ENCODE assay signal across 20 cellular contexts in the genomic region with DNA sequence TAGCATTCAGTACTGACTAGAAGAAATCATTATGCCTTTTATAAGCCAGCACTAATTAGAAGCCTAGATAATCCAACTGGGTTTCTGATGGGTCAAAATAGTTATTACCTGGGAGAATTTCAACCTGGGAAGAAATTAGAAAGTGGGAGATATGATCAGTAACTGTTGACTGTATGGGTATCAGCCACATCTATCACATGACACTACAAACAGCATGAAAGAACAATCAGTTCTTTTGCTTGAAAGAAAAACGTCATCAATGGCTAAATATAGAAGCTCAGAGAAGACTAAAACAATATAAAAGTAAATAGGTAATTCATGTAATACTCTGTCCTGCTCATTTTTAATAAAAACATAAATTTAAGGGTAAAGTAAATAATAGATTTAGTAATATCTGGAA.
DNase-seq lines count a peak whose midpoint lies in the region; FAIRE-seq lines count a peak whose summit lies in the region.
"Had no signal": no experiment of that assay in that cellular context is flagged by ENCODE, and none has a peak within 500 bp of the region (broad histone marks: within the 10 kb centered on the region; RNA-seq: fewer than 3 reads in every experiment).

No MANE protein-coding gene starts in this region.

- H3K27me3 ChIP-seq in CD4-positive, alpha-beta memory T cell (ENCODE audit: insufficient read depth, low read length) = no peaks in the 10 kb centered on the region
- H3K27me3 ChIP-seq: brain microvascular endothelial cell, esophagus squamous epithelium had no signal

- CTCF ChIA-PET in CD4-positive, alpha-beta memory T cell (lab: Charles Lee; ENCODE audit: partially characterized antibody) = no interaction called here

- H3K9me3 ChIP-seq in CD4-positive, alpha-beta memory T cell (ENCODE audit: control insufficient read depth in 1 of 2, low read length in 2 of 2) = no peaks in the 10 kb centered on the region
- H3K9me3 ChIP-seq: esophagus squamous epithelium had no signal

- POLR2A ChIA-PET in CD4-positive, alpha-beta memory T cell (lab: Charles Lee; ENCODE audit: partially characterized antibody) = no interaction called here

- H3K4me3 Mint-ChIP-seq in CD4-positive, alpha-beta memory T cell = no peak overlapping the region
- H3K4me3 Mint-ChIP-seq: activated CD4-positive, alpha-beta memory T cell treated with anti-CD3 and anti-CD28 coated beads, Interleukin-2, amount 10 ng/mL, durations not matched to agents 7 days and 5 days; activated naive CD8-positive, alpha-beta T cell treated with anti-CD3 and anti-CD28 coated beads, Interleukin-2, amount 10 ng/mL, durations not matched to agents 7 days and 5 days; activated T-cell treated with anti-CD3 and anti-CD28 coated beads, Interleukin-2, amount 50 U/mL, for 72 hours had no signal

- H3K27me3 Mint-ChIP-seq in CD4-positive, alpha-beta memory T cell = no peaks in the 10 kb centered on the region
- H3K27me3 Mint-ChIP-seq: activated CD4-positive, alpha-beta memory T cell treated with anti-CD3 and anti-CD28 coated beads, Interleukin-2, amount 10 ng/mL, durations not matched to agents 7 days and 5 days; activated naive CD8-positive, alpha-beta T cell treated with anti-CD3 and anti-CD28 coated beads, Interleukin-2, amount 10 ng/mL, durations not matched to agents 7 days and 5 days had no signal

- intact Hi-C loops in CD4-positive, alpha-beta memory T cell (cut with micrococcal nuclease) = no loop called here

- FAIRE-seq in colon (lab: Jason Lieb, UNC) = peak; percentile 36

- peak in 4 of 5 donors; percentile 9 to 22 (median 19) for DNase-seq in CD4-positive, alpha-beta memory T cell
- peak; percentile 55 for DNase-seq in LHCN-M2 (ENCODE audit: low read depth)
- peak; percentile 52 for DNase-seq in pons (ENCODE audit: low spot score)
- no peak for DNase-seq in KG1 (lab: John Stamatoyannopoulos, UW)
- DNase-seq in NOMO-1 treated with DMSO at 0.1 percent for 48 hours (lab: John Stamatoyannopoulos, UW; ENCODE audit: unreplicated experiment) = no peak
- DNase-seq in midbrain (lab: John Stamatoyannopoulos, UW) = no peak
- DNase-seq: activated CD4-positive, alpha-beta memory T cell treated with anti-CD3 and anti-CD28 coated beads, Interleukin-2, amount 10 ng/mL, durations not matched to agents 7 days and 5 days; activated naive CD8-positive, alpha-beta T cell treated with anti-CD3 and anti-CD28 coated beads, Interleukin-2, amount 10 ng/mL, durations not matched to agents 7 days and 5 days; activated T-cell treated with anti-CD3 and anti-CD28 coated beads, Interleukin-2, amount 50 U/mL, for 72 hours; brain microvascular endothelial cell; C1 segment of cervical spinal cord; DND-41; effector CD4-positive, alpha-beta T cell; esophagus squamous epithelium; HCEC 1CT; islet precursor cell; NCI-H1436 treated with DMSO at 0.1 percent for 48 hours; occipital lobe had no signal

- H3K27ac Mint-ChIP-seq in CD4-positive, alpha-beta memory T cell = peak overlapping the region in 1 of 7 donors; percentile 23
- H3K27ac Mint-ChIP-seq: activated CD4-positive, alpha-beta memory T cell treated with anti-CD3 and anti-CD28 coated beads, Interleukin-2, amount 10 ng/mL, durations not matched to agents 7 days and 5 days; activated naive CD8-positive, alpha-beta T cell treated with anti-CD3 and anti-CD28 coated beads, Interleukin-2, amount 10 ng/mL, durations not matched to agents 7 days and 5 days; activated T-cell treated with anti-CD3 and anti-CD28 coated beads, Interleukin-2, amount 50 U/mL, for 72 hours had no signal

- H3K9me3 Mint-ChIP-seq in CD4-positive, alpha-beta memory T cell = no peaks in the 10 kb centered on the region
- H3K9me3 Mint-ChIP-seq: activated CD4-positive, alpha-beta memory T cell treated with anti-CD3 and anti-CD28 coated beads, Interleukin-2, amount 10 ng/mL, durations not matched to agents 7 days and 5 days; activated T-cell treated with anti-CD3 and anti-CD28 coated beads, Interleukin-2, amount 50 U/mL, for 72 hours had no signal

- H3K4me1 ChIP-seq in CD4-positive, alpha-beta memory T cell (ENCODE audit: insufficient read depth, low read length) = peaks cover 9% of the 10 kb centered on the region

- H3K36me3 Mint-ChIP-seq in CD4-positive, alpha-beta memory T cell = peaks cover 2 to 3% of the 10 kb centered on the region in 2 donors

- no peak overlapping the region for H3K27ac ChIP-seq in CD4-positive, alpha-beta memory T cell (ENCODE audit: low read depth, low read length)
- H3K27ac ChIP-seq: brain microvascular endothelial cell, esophagus squamous epithelium, RWPE1 had no signal

- no peaks in the 10 kb centered on the region for H3K36me3 ChIP-seq in CD4-positive, alpha-beta memory T cell (ENCODE audit: insufficient read depth, low read length)
- H3K36me3 ChIP-seq: brain microvascular endothelial cell, esophagus squamous epithelium had no signal

- no peak overlapping the region for H3K4me3 ChIP-seq in CD4-positive, alpha-beta memory T cell (ENCODE audit: low read length in 2 of 2)
- H3K4me3 ChIP-seq: esophagus squamous epithelium had no signal

- peaks cover 11 to 20% (median 14%) of the 10 kb centered on the region in 4 donors for H3K4me1 Mint-ChIP-seq in CD4-positive, alpha-beta memory T cell

Comparison
In these comparisons a context has a peak if more than half of its experiments do, and no peak if none do; other contexts are left out.
1. DNase-seq: peak in CD4-positive, alpha-beta memory T cell (4 of 5), LHCN-M2 (single experiment) and pons (single experiment); none in KG1 (single experiment), NOMO-1 treated with DMSO at 0.1 percent for 48 hours (single experiment) and midbrain (single experiment).